In genomic region chr6:28266962-28267694, GRCh38 we compare ENCODE assay signal across 1 cellular context.
TF ChIP-seq lines count a peak whose summit lies in the region.

Gene ZSCAN26, plus strand, starts transcription at chr6:28267143. Its CDS starts 4,777 bp downstream, at chr6:28271920.

TF ChIP-seq in K562, 482 proteins besides CTCF, POLR2A, EP300 and RAD21 (continued from another document and continues in another):
- TF ChIP-seq CUX1 (CRISPR knock-in tag; IDR thresholded peaks at IDR 0.05) (no peak), RBM15 (IDR thresholded peaks at IDR 0.05; ENCODE audit: insufficient read depth, low read length) (no peak), ZNF57 (CRISPR knock-in tag; IDR thresholded peaks at IDR 0.05) (0 out of 2 replicates have a peak, but pooled peaks have one; percentile 56), SMARCC2 (IDR thresholded peaks at IDR 0.05; ENCODE audit: low read depth) (0 out of 2 replicates have a peak, but pooled peaks have one; percentile 13), GTF3C2 (IDR thresholded peaks at IDR 0.05; ENCODE audit: borderline replicate concordance, extremely low read depth, insufficient read length) (no peak), NFE2L1 (tag; IDR thresholded peaks at IDR 0.05; ENCODE audit: borderline replicate concordance, low read depth) (no peak), ELF1 (tag; IDR thresholded peaks at IDR 0.05) (no peak; the same call in 1 of the 2 replicates), BRF1 (IDR thresholded peaks at IDR 0.05; ENCODE audit: borderline replicate concordance, extremely low read depth, insufficient read length) (no peak), WHSC1 (IDR thresholded peaks at IDR 0.05; ENCODE audit: low read length) (no peak), HCFC1 (IDR thresholded peaks at IDR 0.05; ENCODE audit: low read depth, low read length) (0 out of 2 replicates have a peak, but pooled peaks have one; percentile 49), FIP1L1 (IDR thresholded peaks at IDR 0.05; ENCODE audit: low read depth, low read length, poor library complexity, severe bottlenecking) (no peak), CREB3L1 (IDR thresholded peaks at IDR 0.05; ENCODE audit: borderline replicate concordance, low read depth) (peak; percentile 93), TFAM (CRISPR knock-in tag; conservative IDR thresholded peaks at IDR 0.05) (no peak), CTBP1 (IDR thresholded peaks at IDR 0.05; ENCODE audit: borderline replicate concordance) (peak; percentile 92), KDM4B (IDR thresholded peaks at IDR 0.05; ENCODE audit: borderline replicate concordance in 2 of 2, low read depth in 1 of 2) (peak in 1 of 2 experiments; percentile 82; a peak in 1 of 4 replicates), PRPF4 (IDR thresholded peaks at IDR 0.05; ENCODE audit: insufficient read depth, low read depth, low read length, poor library complexity, severe bottlenecking) (no peak), PCBP2 (IDR thresholded peaks at IDR 0.05; ENCODE audit: low read depth, low read length, poor library complexity, severe bottlenecking) (no peak), HBP1 (CRISPR knock-in tag; IDR thresholded peaks at IDR 0.05) (peak; percentile 87), THRA (IDR thresholded peaks at IDR 0.05) (no peak), ZNF316 (IDR thresholded peaks at IDR 0.05) (peak; percentile 68), MLX (CRISPR knock-in tag; conservative IDR thresholded peaks at IDR 0.05) (no peak), NBN (IDR thresholded peaks at IDR 0.05; ENCODE audit: low read depth) (peak; percentile 93), CBX3 (IDR thresholded peaks at IDR 0.05; ENCODE audit: borderline replicate concordance in 1 of 2, low read length in 2 of 2) (peak in 1 of 2 experiments; percentile 55; a peak in 2 of 3 replicates), SP2 (IDR thresholded peaks at IDR 0.05; ENCODE audit: extremely low read depth, low read depth, low read length, poor library complexity, severe bottlenecking) (peak; percentile 96)
- TF ChIP-seq, protein P1, sequence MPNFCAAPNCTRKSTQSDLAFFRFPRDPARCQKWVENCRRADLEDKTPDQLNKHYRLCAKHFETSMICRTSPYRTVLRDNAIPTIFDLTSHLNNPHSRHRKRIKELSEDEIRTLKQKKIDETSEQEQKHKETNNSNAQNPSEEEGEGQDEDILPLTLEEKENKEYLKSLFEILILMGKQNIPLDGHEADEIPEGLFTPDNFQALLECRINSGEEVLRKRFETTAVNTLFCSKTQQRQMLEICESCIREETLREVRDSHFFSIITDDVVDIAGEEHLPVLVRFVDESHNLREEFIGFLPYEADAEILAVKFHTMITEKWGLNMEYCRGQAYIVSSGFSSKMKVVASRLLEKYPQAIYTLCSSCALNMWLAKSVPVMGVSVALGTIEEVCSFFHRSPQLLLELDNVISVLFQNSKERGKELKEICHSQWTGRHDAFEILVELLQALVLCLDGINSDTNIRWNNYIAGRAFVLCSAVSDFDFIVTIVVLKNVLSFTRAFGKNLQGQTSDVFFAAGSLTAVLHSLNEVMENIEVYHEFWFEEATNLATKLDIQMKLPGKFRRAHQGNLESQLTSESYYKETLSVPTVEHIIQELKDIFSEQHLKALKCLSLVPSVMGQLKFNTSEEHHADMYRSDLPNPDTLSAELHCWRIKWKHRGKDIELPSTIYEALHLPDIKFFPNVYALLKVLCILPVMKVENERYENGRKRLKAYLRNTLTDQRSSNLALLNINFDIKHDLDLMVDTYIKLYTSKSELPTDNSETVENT (CRISPR knock-in tag; IDR thresholded peaks at IDR 0.05), result peak; percentile 99
- TF ChIP-seq, protein P2, sequence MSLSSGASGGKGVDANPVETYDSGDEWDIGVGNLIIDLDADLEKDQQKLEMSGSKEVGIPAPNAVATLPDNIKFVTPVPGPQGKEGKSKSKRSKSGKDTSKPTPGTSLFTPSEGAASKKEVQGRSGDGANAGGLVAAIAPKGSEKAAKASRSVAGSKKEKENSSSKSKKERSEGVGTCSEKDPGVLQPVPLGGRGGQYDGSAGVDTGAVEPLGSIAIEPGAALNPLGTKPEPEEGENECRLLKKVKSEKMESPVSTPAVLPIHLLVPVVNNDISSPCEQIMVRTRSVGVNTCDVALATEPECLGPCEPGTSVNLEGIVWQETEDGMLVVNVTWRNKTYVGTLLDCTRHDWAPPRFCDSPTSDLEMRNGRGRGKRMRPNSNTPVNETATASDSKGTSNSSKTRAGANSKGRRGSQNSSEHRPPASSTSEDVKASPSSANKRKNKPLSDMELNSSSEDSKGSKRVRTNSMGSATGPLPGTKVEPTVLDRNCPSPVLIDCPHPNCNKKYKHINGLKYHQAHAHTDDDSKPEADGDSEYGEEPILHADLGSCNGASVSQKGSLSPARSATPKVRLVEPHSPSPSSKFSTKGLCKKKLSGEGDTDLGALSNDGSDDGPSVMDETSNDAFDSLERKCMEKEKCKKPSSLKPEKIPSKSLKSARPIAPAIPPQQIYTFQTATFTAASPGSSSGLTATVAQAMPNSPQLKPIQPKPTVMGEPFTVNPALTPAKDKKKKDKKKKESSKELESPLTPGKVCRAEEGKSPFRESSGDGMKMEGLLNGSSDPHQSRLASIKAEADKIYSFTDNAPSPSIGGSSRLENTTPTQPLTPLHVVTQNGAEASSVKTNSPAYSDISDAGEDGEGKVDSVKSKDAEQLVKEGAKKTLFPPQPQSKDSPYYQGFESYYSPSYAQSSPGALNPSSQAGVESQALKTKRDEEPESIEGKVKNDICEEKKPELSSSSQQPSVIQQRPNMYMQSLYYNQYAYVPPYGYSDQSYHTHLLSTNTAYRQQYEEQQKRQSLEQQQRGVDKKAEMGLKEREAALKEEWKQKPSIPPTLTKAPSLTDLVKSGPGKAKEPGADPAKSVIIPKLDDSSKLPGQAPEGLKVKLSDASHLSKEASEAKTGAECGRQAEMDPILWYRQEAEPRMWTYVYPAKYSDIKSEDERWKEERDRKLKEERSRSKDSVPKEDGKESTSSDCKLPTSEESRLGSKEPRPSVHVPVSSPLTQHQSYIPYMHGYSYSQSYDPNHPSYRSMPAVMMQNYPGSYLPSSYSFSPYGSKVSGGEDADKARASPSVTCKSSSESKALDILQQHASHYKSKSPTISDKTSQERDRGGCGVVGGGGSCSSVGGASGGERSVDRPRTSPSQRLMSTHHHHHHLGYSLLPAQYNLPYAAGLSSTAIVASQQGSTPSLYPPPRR (CRISPR knock-in tag; IDR thresholded peaks at IDR 0.05; ENCODE audit: borderline replicate concordance), result no peak
